In the genomic region with DNA sequence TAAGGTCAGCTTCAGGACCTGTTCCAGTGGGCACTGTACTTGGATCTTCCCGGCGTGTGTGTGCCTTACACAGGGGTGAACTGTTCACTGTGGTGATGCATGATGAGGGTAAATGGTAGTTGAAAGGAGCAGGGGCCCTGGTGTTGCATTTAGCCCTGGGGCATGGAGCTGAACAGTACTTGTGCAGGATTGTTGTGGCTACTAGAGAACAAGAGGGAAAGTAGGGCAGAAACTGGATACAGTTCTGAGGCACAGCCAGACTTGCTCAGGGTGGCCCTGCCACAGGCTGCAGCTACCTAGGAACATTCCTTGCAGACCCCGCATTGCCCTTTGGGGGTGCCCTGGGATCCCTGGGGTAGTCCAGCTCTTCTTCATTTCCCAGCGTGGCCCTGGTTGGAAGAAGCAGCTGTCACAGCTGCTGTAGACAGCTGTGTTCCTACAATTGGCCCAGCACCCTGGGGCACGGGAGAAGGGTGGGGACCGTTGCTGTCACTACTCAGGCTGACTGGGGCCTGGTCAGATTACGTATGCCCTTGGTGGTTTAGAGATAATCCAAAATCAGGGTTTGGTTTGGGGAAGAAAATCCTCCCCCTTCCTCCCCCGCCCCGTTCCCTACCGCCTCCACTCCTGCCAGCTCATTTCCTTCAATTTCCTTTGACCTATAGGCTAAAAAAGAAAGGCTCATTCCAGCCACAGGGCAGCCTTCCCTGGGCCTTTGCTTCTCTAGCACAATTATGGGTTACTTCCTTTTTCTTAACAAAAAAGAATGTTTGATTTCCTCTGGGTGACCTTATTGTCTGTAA, we compare ENCODE assay signal across 1 cellular context.
TF ChIP-seq lines count a peak whose summit lies in the region.

No MANE protein-coding gene starts in this region.

TF ChIP-seq in WTC11, 78 proteins besides CTCF, POLR2A, EP300 and RAD21 (continued from another document):
- TF ChIP-seq, protein P1, sequence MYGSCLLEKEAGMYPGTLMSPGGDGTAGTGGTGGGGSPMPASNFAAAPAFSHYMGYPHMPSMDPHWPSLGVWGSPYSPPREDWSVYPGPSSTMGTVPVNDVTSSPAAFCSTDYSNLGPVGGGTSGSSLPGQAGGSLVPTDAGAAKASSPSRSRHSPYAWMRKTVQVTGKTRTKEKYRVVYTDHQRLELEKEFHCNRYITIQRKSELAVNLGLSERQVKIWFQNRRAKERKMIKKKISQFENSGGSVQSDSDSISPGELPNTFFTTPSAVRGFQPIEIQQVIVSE (CRISPR knock-in tag; IDR thresholded peaks at IDR 0.05; ENCODE audit: borderline replicate concordance) = no peak
- no peak for TF ChIP-seq SMAD4 (CRISPR knock-in tag; IDR thresholded peaks at IDR 0.05)
- TF ChIP-seq, protein P2, sequence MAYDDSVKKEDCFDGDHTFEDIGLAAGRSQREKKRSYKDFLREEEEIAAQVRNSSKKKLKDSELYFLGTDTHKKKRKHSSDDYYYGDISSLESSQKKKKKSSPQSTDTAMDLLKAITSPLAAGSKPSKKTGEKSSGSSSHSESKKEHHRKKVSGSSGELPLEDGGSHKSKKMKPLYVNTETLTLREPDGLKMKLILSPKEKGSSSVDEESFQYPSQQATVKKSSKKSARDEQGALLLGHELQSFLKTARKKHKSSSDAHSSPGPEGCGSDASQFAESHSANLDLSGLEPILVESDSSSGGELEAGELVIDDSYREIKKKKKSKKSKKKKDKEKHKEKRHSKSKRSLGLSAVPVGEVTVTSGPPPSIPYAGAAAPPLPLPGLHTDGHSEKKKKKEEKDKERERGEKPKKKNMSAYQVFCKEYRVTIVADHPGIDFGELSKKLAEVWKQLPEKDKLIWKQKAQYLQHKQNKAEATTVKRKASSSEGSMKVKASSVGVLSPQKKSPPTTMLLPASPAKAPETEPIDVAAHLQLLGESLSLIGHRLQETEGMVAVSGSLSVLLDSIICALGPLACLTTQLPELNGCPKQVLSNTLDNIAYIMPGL (CRISPR knock-in tag; IDR thresholded peaks at IDR 0.05) = no peak
